Comparison of ENCODE assay signal across 39 cellular contexts in the genomic region with DNA sequence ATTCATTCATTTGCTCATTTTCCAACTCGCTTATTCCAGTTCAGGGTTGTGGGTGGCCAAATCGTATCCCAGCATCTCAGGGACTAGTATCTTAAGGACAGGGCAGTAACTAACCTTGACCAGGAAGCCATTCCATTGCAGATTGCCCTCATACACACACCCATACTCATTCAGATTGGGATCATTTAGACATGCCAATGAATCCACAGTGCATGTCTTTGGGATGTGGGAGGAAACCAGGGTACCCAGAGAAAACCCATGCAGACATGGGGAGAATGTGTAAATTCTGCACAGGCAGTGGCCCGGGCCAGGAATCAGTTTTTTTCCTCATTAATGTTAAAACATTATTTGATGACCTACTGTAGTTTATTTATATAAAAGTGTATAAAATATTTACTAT.
"Had no signal": no experiment of that assay in that cellular context is flagged by ENCODE, and none has a peak within 500 bp of the region (broad histone marks: within the 10 kb centered on the region; RNA-seq: fewer than 3 reads in every experiment).

No MANE protein-coding gene starts in this region.

- DNase-seq: activated effector memory CD4-positive, alpha-beta T cell treated with anti-CD3 and anti-CD28 coated beads, Interleukin-2, amount 50 U/mL, for 16 hours; activated effector memory CD4-positive, alpha-beta T cell treated with Interleukin-2 at 50 U/mL for 16 hours; activated gamma-delta T cell; activated gamma-delta T cell treated with Interleukin-2 at 50 U/mL for 16 hours; activated naive CD4-positive, alpha-beta T cell; activated naive CD4-positive, alpha-beta T cell treated with anti-CD3 and anti-CD28 coated beads for 36 hours; activated naive CD4-positive, alpha-beta T cell treated with anti-CD3 and anti-CD28 coated beads, Interleukin-2, amount 10 ng/mL, durations not matched to agents 7 days and 5 days; activated naive CD4-positive, alpha-beta T cell treated with anti-CD3 and anti-CD28 coated beads, Interleukin-2, amount 50 U/mL, for 16 hours; activated naive CD4-positive, alpha-beta T cell treated with Interleukin-2 at 50 U/mL for 16 hours; activated naive CD8-positive, alpha-beta T cell treated with anti-CD3 and anti-CD28 coated beads for 36 hours; activated naive CD8-positive, alpha-beta T cell treated with anti-CD3 and anti-CD28 coated beads, Interleukin-2, amount 10 ng/mL, durations not matched to agents 7 days and 5 days; activated naive CD8-positive, alpha-beta T cell treated with anti-CD3 and anti-CD28 coated beads, Interleukin-2, amount 50 U/mL, for 24 hours; activated T-cell treated with anti-CD3 and anti-CD28 coated beads, Interleukin-2, amount 50 U/mL, for 1 hour; activated T-cell treated with anti-CD3 and anti-CD28 coated beads, Interleukin-2, amount 50 U/mL, for 24 hours; activated T-cell treated with anti-CD3 and anti-CD28 coated beads, Interleukin-2, amount 50 U/mL, for 4 hours; activated T-cell treated with anti-CD3 and anti-CD28 coated beads, Interleukin-2, amount 50 U/mL, for 48 hours; activated T-cell treated with anti-CD3 and anti-CD28 coated beads, Interleukin-2, amount 50 U/mL, for 72 hours; adrenal gland; amniotic stem cell; amygdala; aorta; body of pancreas; brain microvascular endothelial cell; caudate nucleus; central memory CD4-positive, alpha-beta T cell; cerebellar nuclear complex had no signal

- H3K36me3 Mint-ChIP-seq: activated naive CD4-positive, alpha-beta T cell treated with anti-CD3 and anti-CD28 coated beads, Interleukin-2, amount 50 U/mL, for 72 hours had no signal

- H3K4me3 ChIP-seq: adrenal gland, ascending aorta, body of pancreas, breast epithelium, cardiac muscle cell had no signal

- H3K9me3 ChIP-seq: adrenal gland, ascending aorta, body of pancreas, breast epithelium had no signal

- H3K4me1 ChIP-seq: adrenal gland, ascending aorta, body of pancreas, breast epithelium had no signal

- H3K27ac Mint-ChIP-seq: activated naive CD4-positive, alpha-beta T cell treated with anti-CD3 and anti-CD28 coated beads for 36 hours; activated naive CD4-positive, alpha-beta T cell treated with anti-CD3 and anti-CD28 coated beads, Interleukin-2, amount 50 U/mL, for 24 hours; activated naive CD4-positive, alpha-beta T cell treated with anti-CD3 and anti-CD28 coated beads, Interleukin-2, amount 50 U/mL, for 72 hours; activated naive CD8-positive, alpha-beta T cell; activated naive CD8-positive, alpha-beta T cell treated with anti-CD3 and anti-CD28 coated beads for 36 hours; activated naive CD8-positive, alpha-beta T cell treated with anti-CD3 and anti-CD28 coated beads, Interleukin-2, amount 10 ng/mL, durations not matched to agents 7 days and 5 days; activated naive CD8-positive, alpha-beta T cell treated with anti-CD3 and anti-CD28 coated beads, Interleukin-2, amount 50 U/mL, for 24 hours; activated T-cell treated with anti-CD3 and anti-CD28 coated beads, Interleukin-2, amount 50 U/mL, for 24 hours; activated T-cell treated with anti-CD3 and anti-CD28 coated beads, Interleukin-2, amount 50 U/mL, for 72 hours; activated T-helper 1 cell treated with anti-CD3 and anti-CD28 coated beads, Interleukin-12 subunit alpha, Interleukin-12 subunit beta, Interleukin-2, Interleukin-4 antibody, amounts not matched to agents 30 ng/mL and 10 ng/mL and 1 ng/mL, durations not matched to agents 14 hours and 24 hours and 36 hours; activated T-helper 17 cell treated with anti-CD3 and anti-CD28 coated beads, Interleukin-2, amount 50 U/mL, for 72 hours; activated T-helper 2 cell treated with anti-CD3 and anti-CD28 coated beads, Interferon-gamma antibody, Interleukin-2, Interleukin-4, amounts not matched to agents 10 μg/mL and 5 μg/mL and 100 μg/mL, durations not matched to agents 14 hours and 24 hours and 36 hours; brain had no signal

- H3K27me3 Mint-ChIP-seq: activated naive CD4-positive, alpha-beta T cell treated with anti-CD3 and anti-CD28 coated beads, Interleukin-2, amount 10 ng/mL, durations not matched to agents 7 days and 5 days; activated naive CD4-positive, alpha-beta T cell treated with anti-CD3 and anti-CD28 coated beads, Interleukin-2, amount 50 U/mL, for 24 hours; activated naive CD8-positive, alpha-beta T cell; activated naive CD8-positive, alpha-beta T cell treated with anti-CD3 and anti-CD28 coated beads for 36 hours; activated naive CD8-positive, alpha-beta T cell treated with anti-CD3 and anti-CD28 coated beads, Interleukin-2, amount 10 ng/mL, durations not matched to agents 7 days and 5 days; activated naive CD8-positive, alpha-beta T cell treated with anti-CD3 and anti-CD28 coated beads, Interleukin-2, amount 50 U/mL, for 24 hours; activated T-cell treated with anti-CD3 and anti-CD28 coated beads, Interleukin-2, amount 50 U/mL, for 24 hours; activated T-helper 17 cell treated with anti-CD3 and anti-CD28 coated beads, Interleukin-2, amount 50 U/mL, for 72 hours; brain; central memory CD8-positive, alpha-beta T cell had no signal

- H3K27me3 ChIP-seq: adrenal gland, ascending aorta, body of pancreas, brain microvascular endothelial cell, breast epithelium, cardiac muscle cell had no signal

- ATAC-seq: activated naive CD4-positive, alpha-beta T cell treated with anti-CD3 and anti-CD28 coated beads, Interleukin-2, amount 50 U/mL, for 72 hours; activated naive CD8-positive, alpha-beta T cell treated with anti-CD3 and anti-CD28 coated beads, Interleukin-2, amount 50 U/mL, for 24 hours; activated T-cell treated with anti-CD3 and anti-CD28 coated beads, Interleukin-2, amount 50 U/mL, for 4 hours; activated T-cell treated with anti-CD3 and anti-CD28 coated beads, Interleukin-2, amount 50 U/mL, for 72 hours; activated T-helper 17 cell treated with anti-CD3 and anti-CD28 coated beads, Interleukin-2, amount 50 U/mL, for 72 hours; body of pancreas had no signal

- H3K4me1 Mint-ChIP-seq: activated naive CD4-positive, alpha-beta T cell treated with anti-CD3 and anti-CD28 coated beads, Interleukin-2, amount 10 ng/mL, durations not matched to agents 7 days and 5 days; activated naive CD4-positive, alpha-beta T cell treated with anti-CD3 and anti-CD28 coated beads, Interleukin-2, amount 50 U/mL, for 24 hours; activated naive CD8-positive, alpha-beta T cell treated with anti-CD3 and anti-CD28 coated beads for 36 hours; activated naive CD8-positive, alpha-beta T cell treated with anti-CD3 and anti-CD28 coated beads, Interleukin-2, amount 50 U/mL, for 24 hours; activated T-helper 17 cell treated with anti-CD3 and anti-CD28 coated beads, Interleukin-2, amount 50 U/mL, for 72 hours; brain; central memory CD8-positive, alpha-beta T cell had no signal

- FAIRE-seq: astrocyte, bronchial epithelial cell had no signal

- H3K4me3 Mint-ChIP-seq: activated naive CD4-positive, alpha-beta T cell treated with anti-CD3 and anti-CD28 coated beads for 36 hours; activated naive CD4-positive, alpha-beta T cell treated with anti-CD3 and anti-CD28 coated beads, Interleukin-2, amount 10 ng/mL, durations not matched to agents 7 days and 5 days; activated naive CD4-positive, alpha-beta T cell treated with anti-CD3 and anti-CD28 coated beads, Interleukin-2, amount 50 U/mL, for 24 hours; activated naive CD8-positive, alpha-beta T cell; activated naive CD8-positive, alpha-beta T cell treated with anti-CD3 and anti-CD28 coated beads for 36 hours; activated naive CD8-positive, alpha-beta T cell treated with anti-CD3 and anti-CD28 coated beads, Interleukin-2, amount 10 ng/mL, durations not matched to agents 7 days and 5 days; activated naive CD8-positive, alpha-beta T cell treated with anti-CD3 and anti-CD28 coated beads, Interleukin-2, amount 50 U/mL, for 24 hours; activated T-cell treated with anti-CD3 and anti-CD28 coated beads, Interleukin-2, amount 50 U/mL, for 24 hours; activated T-cell treated with anti-CD3 and anti-CD28 coated beads, Interleukin-2, amount 50 U/mL, for 4 hours; activated T-cell treated with anti-CD3 and anti-CD28 coated beads, Interleukin-2, amount 50 U/mL, for 72 hours; activated T-helper 1 cell treated with anti-CD3 and anti-CD28 coated beads, Interleukin-12 subunit alpha, Interleukin-12 subunit beta, Interleukin-2, Interleukin-4 antibody, amounts not matched to agents 30 ng/mL and 10 ng/mL and 1 ng/mL, durations not matched to agents 14 hours and 24 hours and 36 hours; activated T-helper 17 cell treated with anti-CD3 and anti-CD28 coated beads, Interleukin-2, amount 50 U/mL, for 72 hours; brain; central memory CD8-positive, alpha-beta T cell had no signal

- H3K9me3 Mint-ChIP-seq: activated naive CD4-positive, alpha-beta T cell treated with anti-CD3 and anti-CD28 coated beads for 36 hours; activated naive CD4-positive, alpha-beta T cell treated with anti-CD3 and anti-CD28 coated beads, Interleukin-2, amount 10 ng/mL, durations not matched to agents 7 days and 5 days; activated naive CD4-positive, alpha-beta T cell treated with anti-CD3 and anti-CD28 coated beads, Interleukin-2, amount 50 U/mL, for 24 hours; activated naive CD4-positive, alpha-beta T cell treated with anti-CD3 and anti-CD28 coated beads, Interleukin-2, amount 50 U/mL, for 72 hours; activated naive CD8-positive, alpha-beta T cell treated with anti-CD3 and anti-CD28 coated beads for 36 hours; activated naive CD8-positive, alpha-beta T cell treated with anti-CD3 and anti-CD28 coated beads, Interleukin-2, amount 10 ng/mL, durations not matched to agents 7 days and 5 days; activated naive CD8-positive, alpha-beta T cell treated with anti-CD3 and anti-CD28 coated beads, Interleukin-2, amount 50 U/mL, for 24 hours; activated T-cell treated with anti-CD3 and anti-CD28 coated beads, Interleukin-2, amount 50 U/mL, for 24 hours; activated T-cell treated with anti-CD3 and anti-CD28 coated beads, Interleukin-2, amount 50 U/mL, for 4 hours; activated T-cell treated with anti-CD3 and anti-CD28 coated beads, Interleukin-2, amount 50 U/mL, for 72 hours; activated T-helper 1 cell treated with anti-CD3 and anti-CD28 coated beads, Interleukin-12 subunit alpha, Interleukin-12 subunit beta, Interleukin-2, Interleukin-4 antibody, amounts not matched to agents 30 ng/mL and 10 ng/mL and 1 ng/mL, durations not matched to agents 14 hours and 24 hours and 36 hours; activated T-helper 17 cell treated with anti-CD3 and anti-CD28 coated beads, Interleukin-2, amount 50 U/mL, for 72 hours; activated T-helper 2 cell treated with anti-CD3 and anti-CD28 coated beads, Interferon-gamma antibody, Interleukin-2, Interleukin-4, amounts not matched to agents 10 μg/mL and 5 μg/mL and 100 μg/mL, durations not matched to agents 14 hours and 24 hours and 36 hours; brain; central memory CD8-positive, alpha-beta T cell had no signal

- H3K27ac ChIP-seq: adrenal gland, ascending aorta, body of pancreas, brain microvascular endothelial cell, breast epithelium, cardiac muscle cell had no signal
